In genomic region chr2:214410918-214411554, GRCh38 we compare ENCODE assay signal across 8 cellular contexts. TPM values are rescaled to one million over a fixed set of nuclear protein-coding genes. Genes with fewer than 3 reads are reported as not detected.
DNase-seq lines count a peak whose midpoint lies in the region; ATAC-seq and TF ChIP-seq lines count a peak whose summit lies in the region.

Gene VWC2L, plus strand, starts transcription at chr2:214411054. Its CDS starts 3,140 bp downstream, at chr2:214414194.

- H3F3A ChIP-seq in PC-3 (ENCODE audit: low read length, unreplicated experiment), result no peaks in the 10 kb centered on the region

- CTCF ChIA-PET in PC-3 (lab: Charles Lee), result interaction anchor here (0.5 to 1.0 kb wide), 5 partner anchors 332 to 608 kb away, joined by 3 to 9 read pairs (median 4); no protein-coding TSS in a partner anchor

- TF ChIP-seq CTCF in PC-3 (conservative IDR thresholded peaks at IDR 0.05; ENCODE audit: low read depth, low read length) (no peak), brain (conservative IDR thresholded peaks at IDR 0.05) (no peak)

- POLR2A ChIA-PET in PC-3 (lab: Charles Lee; ENCODE audit: unreplicated experiment), result interaction anchor here (0.5 kb wide), 1 partner anchor 854 kb away, joined by 3 read pairs; no protein-coding TSS in a partner anchor

- H3K36me3 ChIP-seq in PC-3 (ENCODE audit: low read depth, low read length), result no peaks in the 10 kb centered on the region

- H3K27me3 Mint-ChIP-seq in activated T-cell treated with anti-CD3 and anti-CD28 coated beads, Interleukin-2, amount 50 U/mL, for 24 hours, result peaks cover 2% of the 10 kb centered on the region
- no peaks in the 10 kb centered on the region for H3K27me3 Mint-ChIP-seq in activated T-cell treated with anti-CD3 and anti-CD28 coated beads, Interleukin-2, amount 50 U/mL, for 4 hours (ENCODE audit: low read depth)
- H3K27me3 Mint-ChIP-seq in brain, result peaks cover 3% of the 10 kb centered on the region

- no peak within 1 kb of the TSS for H3K4me3 Mint-ChIP-seq in activated T-cell treated with anti-CD3 and anti-CD28 coated beads, Interleukin-2, amount 50 U/mL, for 24 hours
- no peak within 1 kb of the TSS for H3K4me3 Mint-ChIP-seq in activated T-cell treated with anti-CD3 and anti-CD28 coated beads, Interleukin-2, amount 50 U/mL, for 4 hours
- H3K4me3 Mint-ChIP-seq in brain, result peak within 1 kb of the TSS; percentile 78 to 85 (median 84)

- peak; percentile 35 for DNase-seq in activated T-cell treated with anti-CD3 and anti-CD28 coated beads, Interleukin-2, amount 50 U/mL, for 24 hours
- no peak for DNase-seq in activated T-cell treated with anti-CD3 and anti-CD28 coated beads, Interleukin-2, amount 50 U/mL, for 4 hours
- DNase-seq in HT-29 (ENCODE audit: low spot score) (peak; percentile 79), PC-3 (peak; percentile 87), iPS-NIHi7 (ENCODE audit: extremely low spot score) (peak; percentile 84), 8988T (no peak)
- DNase-seq in stimulated activated CD4-positive, alpha-beta T cell treated with anti-CD3 and anti-CD28 coated beads, Interleukin-2, amount 100 ng/mL, for 48 hours, result peak; percentile 4 to 27

- H3K27ac ChIP-seq in PC-3 (ENCODE audit: low read length), result no peak within 1 kb of the TSS

- no peak within 1 kb of the TSS for H3K27ac Mint-ChIP-seq in activated T-cell treated with anti-CD3 and anti-CD28 coated beads, Interleukin-2, amount 50 U/mL, for 24 hours
- peak within 1 kb of the TSS in 3 of 5 experiments; percentile 25 to 69 (median 44) for H3K27ac Mint-ChIP-seq in brain

- BruUV-seq in PC-3 (replicated peaks; lab: Mats Ljungman, UMichigan), result no TSS peak

- no peaks in the 10 kb centered on the region for H3K9me3 Mint-ChIP-seq in activated T-cell treated with anti-CD3 and anti-CD28 coated beads, Interleukin-2, amount 50 U/mL, for 24 hours
- no peaks in the 10 kb centered on the region for H3K9me3 Mint-ChIP-seq in activated T-cell treated with anti-CD3 and anti-CD28 coated beads, Interleukin-2, amount 50 U/mL, for 4 hours
- no peaks in the 10 kb centered on the region for H3K9me3 Mint-ChIP-seq in brain

- H3K79me2 ChIP-seq in PC-3 (ENCODE audit: low read length), result no peaks in the 10 kb centered on the region

- no peak within 1 kb of the TSS for H3K9ac ChIP-seq in PC-3 (ENCODE audit: low read length)

- no peaks in the 10 kb centered on the region for H3K4me1 Mint-ChIP-seq in activated T-cell treated with anti-CD3 and anti-CD28 coated beads, Interleukin-2, amount 50 U/mL, for 24 hours (ENCODE audit: low read depth)
- H3K4me1 Mint-ChIP-seq in activated T-cell treated with anti-CD3 and anti-CD28 coated beads, Interleukin-2, amount 50 U/mL, for 4 hours (ENCODE audit: low read depth), result no peaks in the 10 kb centered on the region
- H3K4me1 Mint-ChIP-seq in brain, result peaks cover 19% of the 10 kb centered on the region

- H3K4me3 ChIP-seq in PC-3 (ENCODE audit: low read length), result no peak within 1 kb of the TSS

- no peaks in the 10 kb centered on the region for H4K20me1 ChIP-seq in PC-3 (ENCODE audit: low read length)

- no peak for ATAC-seq in activated T-cell treated with anti-CD3 and anti-CD28 coated beads, Interleukin-2, amount 50 U/mL, for 4 hours
- peak; percentile 100 for ATAC-seq in PC-3

- H3K9me2 ChIP-seq in PC-3 (replicated peaks; ENCODE audit: low read length), result no peaks in the 10 kb centered on the region

- no peaks in the 10 kb centered on the region for H3K36me3 Mint-ChIP-seq in activated T-cell treated with anti-CD3 and anti-CD28 coated beads, Interleukin-2, amount 50 U/mL, for 24 hours (ENCODE audit: low read depth)
- H3K36me3 Mint-ChIP-seq in activated T-cell treated with anti-CD3 and anti-CD28 coated beads, Interleukin-2, amount 50 U/mL, for 4 hours (ENCODE audit: insufficient read depth), result no peaks in the 10 kb centered on the region
- no peaks in the 10 kb centered on the region for H3K36me3 Mint-ChIP-seq in brain

- peak within 1 kb of the TSS; percentile 40; the same call in 1 of the 2 replicates for H3K4me2 ChIP-seq in PC-3 (ENCODE audit: low read length)

- no peak within 1 kb of the TSS for H2AFZ ChIP-seq in PC-3 (ENCODE audit: low read length)

- intact Hi-C loops in PC-3 (cut with micrococcal nuclease), result loop anchor here (1.0 to 10.0 kb wide), 6 partner anchors 99 to 1156 kb away; no protein-coding TSS in a partner anchor

- H3K27me3 ChIP-seq in PC-3 (ENCODE audit: low read length), result no peaks in the 10 kb centered on the region

- H3K9me3 ChIP-seq in PC-3 (ENCODE audit: low read length), result no peaks in the 10 kb centered on the region

- H3K4me1 ChIP-seq in PC-3 (ENCODE audit: insufficient read depth, low read length), result 0 out of 2 replicates have a peak, but pooled peaks cover 4% of the 10 kb centered on the region

RNA-seq across cellular contexts. Expression of gene VWC2L, which starts in this region (rescaled TPM):
- not detected for total RNA-seq in activated T-cell treated with anti-CD3 and anti-CD28 coated beads, Interleukin-2, amount 50 U/mL, for 4 hours
- not detected in 2 replicates for total RNA-seq in HT-29 (2014; rRNA removed; shearing (Covaris generic))
- not detected in 2 replicates for total RNA-seq in PC-3 (2014; rRNA removed)
- 0.29 TPM for polyA plus RNA-seq in brain (ENCODE audit: insufficient read depth, low read depth, low replicate concordance)

Comparison
In these comparisons a context has a peak if more than half of its experiments do, and no peak if none do; other contexts are left out.
1. DNase-seq: peak in activated T-cell treated with anti-CD3 and anti-CD28 coated beads, Interleukin-2, amount 50 U/mL, for 24 hours (single experiment), iPS-NIHi7 (single experiment) and stimulated activated CD4-positive, alpha-beta T cell treated with anti-CD3 and anti-CD28 coated beads, Interleukin-2, amount 100 ng/mL, for 48 hours (2 of 2); none in activated T-cell treated with anti-CD3 and anti-CD28 coated beads, Interleukin-2, amount 50 U/mL, for 4 hours (single experiment) and 8988T (single experiment).
2. Peak in DNase-seq in HT-29; RNA of the gene not detected or under 1 TPM.
3. Peak in DNase-seq, ATAC-seq and H3K4me2 ChIP-seq in PC-3; RNA of the gene not detected or under 1 TPM.
4. H3K4me3 Mint-ChIP-seq: peak in brain (5 of 5); none in activated T-cell treated with anti-CD3 and anti-CD28 coated beads, Interleukin-2, amount 50 U/mL, for 24 hours (single experiment) and activated T-cell treated with anti-CD3 and anti-CD28 coated beads, Interleukin-2, amount 50 U/mL, for 4 hours (single experiment).